1 cellular context compared by ENCODE assay signal in genomic region chr2:148416248-148416647, GRCh38.
TF ChIP-seq lines count a peak whose summit lies in the region.

No MANE protein-coding gene starts in this region.

TF ChIP-seq in SK-N-SH treated with all-trans-retinoic acid at 6 μM for 48 hours, 23 proteins besides CTCF, POLR2A, EP300 and RAD21 (continued from another document):
- TF ChIP-seq POU6F1 (CRISPR knock-in tag; IDR thresholded peaks at IDR 0.05; ENCODE audit: borderline replicate concordance, low read depth) (no peak), ZNF8 (CRISPR knock-in tag; IDR thresholded peaks at IDR 0.05) (no peak)
